1 cellular context compared by ENCODE assay signal in the genomic region with DNA sequence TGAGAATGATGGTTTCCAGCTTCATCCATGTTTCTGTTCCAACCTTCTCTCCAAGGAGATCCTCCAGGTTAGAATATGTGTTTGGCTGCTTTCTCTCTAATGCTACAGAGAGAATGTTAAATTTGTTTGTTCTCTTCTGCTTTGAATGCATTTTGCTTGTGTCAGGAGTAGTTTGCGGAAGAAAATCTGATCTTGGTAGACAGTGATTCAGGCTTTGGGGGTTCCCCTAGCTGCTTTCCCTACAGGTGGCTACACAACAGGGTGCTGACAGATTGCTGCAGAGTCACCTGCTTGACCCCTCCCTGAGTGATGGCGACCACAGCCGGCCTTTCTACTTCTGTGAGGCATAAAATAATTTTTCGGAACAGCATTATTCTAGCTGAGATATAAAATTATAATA.
TF ChIP-seq lines count a peak whose summit lies in the region.

No MANE protein-coding gene starts in this region.

TF ChIP-seq in WTC11, 78 proteins besides CTCF, POLR2A, EP300 and RAD21 (continued from another document):
- TF ChIP-seq, protein P1, sequence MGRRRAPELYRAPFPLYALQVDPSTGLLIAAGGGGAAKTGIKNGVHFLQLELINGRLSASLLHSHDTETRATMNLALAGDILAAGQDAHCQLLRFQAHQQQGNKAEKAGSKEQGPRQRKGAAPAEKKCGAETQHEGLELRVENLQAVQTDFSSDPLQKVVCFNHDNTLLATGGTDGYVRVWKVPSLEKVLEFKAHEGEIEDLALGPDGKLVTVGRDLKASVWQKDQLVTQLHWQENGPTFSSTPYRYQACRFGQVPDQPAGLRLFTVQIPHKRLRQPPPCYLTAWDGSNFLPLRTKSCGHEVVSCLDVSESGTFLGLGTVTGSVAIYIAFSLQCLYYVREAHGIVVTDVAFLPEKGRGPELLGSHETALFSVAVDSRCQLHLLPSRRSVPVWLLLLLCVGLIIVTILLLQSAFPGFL (CRISPR knock-in tag; IDR thresholded peaks at IDR 0.05; ENCODE audit: borderline replicate concordance): no peak
- TF ChIP-seq JUN (CRISPR knock-in tag; IDR thresholded peaks at IDR 0.05) (no peak), JAZF1 (CRISPR knock-in tag; IDR thresholded peaks at IDR 0.05) (no peak), MYBL2 (CRISPR knock-in tag; IDR thresholded peaks at IDR 0.05) (no peak), RORB (CRISPR knock-in tag; IDR thresholded peaks at IDR 0.05) (no peak), TEAD1 (CRISPR knock-in tag; IDR thresholded peaks at IDR 0.05) (no peak), MXD4 (CRISPR knock-in tag; IDR thresholded peaks at IDR 0.05; ENCODE audit: borderline replicate concordance) (no peak), PRRX2 (CRISPR knock-in tag; IDR thresholded peaks at IDR 0.05) (no peak)
- TF ChIP-seq, protein P2, sequence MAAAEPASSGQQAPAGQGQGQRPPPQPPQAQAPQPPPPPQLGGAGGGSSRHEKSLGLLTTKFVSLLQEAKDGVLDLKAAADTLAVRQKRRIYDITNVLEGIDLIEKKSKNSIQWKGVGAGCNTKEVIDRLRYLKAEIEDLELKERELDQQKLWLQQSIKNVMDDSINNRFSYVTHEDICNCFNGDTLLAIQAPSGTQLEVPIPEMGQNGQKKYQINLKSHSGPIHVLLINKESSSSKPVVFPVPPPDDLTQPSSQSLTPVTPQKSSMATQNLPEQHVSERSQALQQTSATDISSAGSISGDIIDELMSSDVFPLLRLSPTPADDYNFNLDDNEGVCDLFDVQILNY (CRISPR knock-in tag; IDR thresholded peaks at IDR 0.05): no peak
- TF ChIP-seq, protein P3, sequence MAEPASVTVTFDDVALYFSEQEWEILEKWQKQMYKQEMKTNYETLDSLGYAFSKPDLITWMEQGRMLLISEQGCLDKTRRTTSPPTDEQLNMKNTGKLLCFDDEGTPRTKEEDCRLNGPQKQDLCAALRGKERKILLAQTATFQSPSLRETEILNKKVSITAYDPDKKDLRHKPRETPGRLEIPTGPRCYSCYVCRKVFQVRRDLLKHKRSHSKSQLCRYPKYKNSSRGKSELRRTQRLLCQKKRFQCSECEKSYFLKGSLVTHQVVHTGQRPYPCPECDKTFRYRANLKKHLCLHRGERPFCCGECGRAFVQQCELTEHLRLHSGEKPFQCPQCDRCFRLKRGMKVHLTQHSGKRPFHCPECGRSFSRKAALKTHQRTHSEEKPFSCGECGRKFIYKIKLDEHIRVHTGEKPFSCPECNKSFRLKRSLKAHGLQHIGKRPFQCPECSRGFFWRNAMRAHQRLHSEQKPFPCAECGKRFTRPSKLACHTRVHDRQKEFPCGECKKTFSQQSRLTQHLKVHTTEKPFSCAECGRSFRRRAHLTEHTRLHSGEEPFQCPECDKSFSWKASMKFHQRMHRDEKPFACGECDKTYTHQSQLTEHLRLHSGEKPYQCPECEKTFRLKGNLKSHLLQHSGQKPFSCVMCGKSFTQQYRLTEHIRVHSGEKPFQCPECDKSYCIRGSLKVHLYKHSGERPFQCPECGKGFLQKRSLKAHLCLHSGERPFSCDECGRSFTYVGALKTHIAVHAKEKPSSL (CRISPR knock-in tag; conservative IDR thresholded peaks at IDR 0.05): no peak
- TF ChIP-seq, protein P4, sequence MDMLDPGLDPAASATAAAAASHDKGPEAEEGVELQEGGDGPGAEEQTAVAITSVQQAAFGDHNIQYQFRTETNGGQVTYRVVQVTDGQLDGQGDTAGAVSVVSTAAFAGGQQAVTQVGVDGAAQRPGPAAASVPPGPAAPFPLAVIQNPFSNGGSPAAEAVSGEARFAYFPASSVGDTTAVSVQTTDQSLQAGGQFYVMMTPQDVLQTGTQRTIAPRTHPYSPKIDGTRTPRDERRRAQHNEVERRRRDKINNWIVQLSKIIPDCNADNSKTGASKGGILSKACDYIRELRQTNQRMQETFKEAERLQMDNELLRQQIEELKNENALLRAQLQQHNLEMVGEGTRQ (CRISPR knock-in tag; IDR thresholded peaks at IDR 0.05): no peak
- TF ChIP-seq, protein P5, sequence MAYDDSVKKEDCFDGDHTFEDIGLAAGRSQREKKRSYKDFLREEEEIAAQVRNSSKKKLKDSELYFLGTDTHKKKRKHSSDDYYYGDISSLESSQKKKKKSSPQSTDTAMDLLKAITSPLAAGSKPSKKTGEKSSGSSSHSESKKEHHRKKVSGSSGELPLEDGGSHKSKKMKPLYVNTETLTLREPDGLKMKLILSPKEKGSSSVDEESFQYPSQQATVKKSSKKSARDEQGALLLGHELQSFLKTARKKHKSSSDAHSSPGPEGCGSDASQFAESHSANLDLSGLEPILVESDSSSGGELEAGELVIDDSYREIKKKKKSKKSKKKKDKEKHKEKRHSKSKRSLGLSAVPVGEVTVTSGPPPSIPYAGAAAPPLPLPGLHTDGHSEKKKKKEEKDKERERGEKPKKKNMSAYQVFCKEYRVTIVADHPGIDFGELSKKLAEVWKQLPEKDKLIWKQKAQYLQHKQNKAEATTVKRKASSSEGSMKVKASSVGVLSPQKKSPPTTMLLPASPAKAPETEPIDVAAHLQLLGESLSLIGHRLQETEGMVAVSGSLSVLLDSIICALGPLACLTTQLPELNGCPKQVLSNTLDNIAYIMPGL (CRISPR knock-in tag; IDR thresholded peaks at IDR 0.05): no peak
- TF ChIP-seq, protein P6, sequence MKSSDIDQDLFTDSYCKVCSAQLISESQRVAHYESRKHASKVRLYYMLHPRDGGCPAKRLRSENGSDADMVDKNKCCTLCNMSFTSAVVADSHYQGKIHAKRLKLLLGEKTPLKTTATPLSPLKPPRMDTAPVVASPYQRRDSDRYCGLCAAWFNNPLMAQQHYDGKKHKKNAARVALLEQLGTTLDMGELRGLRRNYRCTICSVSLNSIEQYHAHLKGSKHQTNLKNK (CRISPR knock-in tag; IDR thresholded peaks at IDR 0.05): no peak
